ENCODE assay signal across 10 cellular contexts in the genomic region with DNA sequence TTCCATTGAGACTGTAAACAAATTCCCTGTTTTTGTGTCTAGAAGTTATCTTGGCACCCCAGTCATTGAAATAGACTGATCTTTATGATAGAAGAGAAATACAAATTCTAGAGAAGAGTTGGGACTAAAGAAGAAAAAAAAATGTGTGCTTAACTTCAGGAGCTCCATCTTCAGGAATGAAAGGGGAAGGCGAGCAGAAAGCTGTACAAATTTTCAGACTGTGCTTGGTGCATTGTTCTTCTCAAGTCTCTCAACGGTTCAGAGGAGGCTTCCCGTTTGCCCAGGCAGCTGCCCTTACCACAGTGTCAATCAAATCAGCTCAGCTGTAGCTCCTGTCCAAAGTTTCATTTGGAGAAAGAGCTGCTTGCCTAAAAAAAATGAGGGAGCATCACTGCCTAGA. TPM values are rescaled to one million over a fixed set of nuclear protein-coding genes. Genes with fewer than 3 reads are reported as not detected.
DNase-seq lines count a peak whose midpoint lies in the region; ATAC-seq lines count a peak whose summit lies in the region.
"Had no signal": no experiment of that assay in that cellular context is flagged by ENCODE, and none has a peak within 500 bp of the region (broad histone marks: within the 10 kb centered on the region; RNA-seq: fewer than 3 reads in every experiment).

No MANE protein-coding gene starts in this region.

- H3K36me3 Mint-ChIP-seq in T-cell = no peaks in the 10 kb centered on the region

- POLR2A ChIA-PET in T-cell (lab: Charles Lee) = no interaction called here

- no peaks in the 10 kb centered on the region for H3K9me3 Mint-ChIP-seq in T-cell

- H3K27me3 ChIP-seq in GM23248 (replicated peaks; ENCODE audit: insufficient read depth) = no peaks in the 10 kb centered on the region
- H3K27me3 ChIP-seq: body of pancreas had no signal

- H3K4me3 Mint-ChIP-seq in T-cell = no peak overlapping the region

- no peak overlapping the region for H3K9ac ChIP-seq in GM23248

- no peak overlapping the region for H3K4me2 ChIP-seq in GM23248 (ENCODE audit: unreplicated experiment)

- peak overlapping the region; percentile 59 for H2AFZ ChIP-seq in GM23248

- no peak for ATAC-seq in T-cell (replicated peaks in 1 of 4)
- no peak for ATAC-seq in GM18519 (IDR thresholded peaks at IDR 0.05; ENCODE audit: low FRiP score, unreplicated experiment)
- ATAC-seq: body of pancreas had no signal

- DNase-seq in AML-193 (lab: John Stamatoyannopoulos, UW) (peak; percentile 69 to 80), GM23248 (peak; percentile 52), RPMI8226 (peak; percentile 78), globus pallidus (ENCODE audit: low spot score) (peak; percentile 20), T-cell (no peak), NCI-H1092 treated with DMSO at 0.1 percent for 48 hours (lab: John Stamatoyannopoulos, UW) (no peak), GM19240 (ENCODE audit: insufficient read length, low spot score) (no peak)
- DNase-seq: body of pancreas had no signal

- CTCF ChIA-PET in T-cell (lab: Charles Lee) = interaction anchor here in 1 of 2 donors (1.0 kb wide), 1 partner anchor 19 kb away, joined by 3 read pairs; no protein-coding TSS in a partner anchor

- no peaks in the 10 kb centered on the region for H4K20me1 ChIP-seq in GM23248 (ENCODE audit: insufficient read depth)

- H3K27ac ChIP-seq in GM23248 = no peak overlapping the region
- H3K27ac ChIP-seq: body of pancreas, skin epidermis had no signal

- peaks cover 0 to 6% of the 10 kb centered on the region in 2 donors for H3K27me3 Mint-ChIP-seq in T-cell

- H3K27ac Mint-ChIP-seq in T-cell = no peak overlapping the region

- peaks cover 2 to 5% (median 4%) of the 10 kb centered on the region in 3 donors for H3K4me1 Mint-ChIP-seq in T-cell

- H3K79me2 ChIP-seq in GM23248 (ENCODE audit: insufficient read depth) = no peaks in the 10 kb centered on the region

- no peaks in the 10 kb centered on the region for H3K9me3 ChIP-seq in GM23248 (ENCODE audit: low read depth)
- H3K9me3 ChIP-seq: body of pancreas had no signal

- no peaks in the 10 kb centered on the region for H3K9me2 ChIP-seq in GM23248 (ENCODE audit: insufficient read depth)

- no peaks in the 10 kb centered on the region for H3K36me3 ChIP-seq in GM23248 (ENCODE audit: low read depth)

- WGBS in GM23248 (ENCODE audit: low coverage in 1 of 2, low lambda C conversion rate in 2 of 2, missing lambda C conversion rate in 2 of 2), 2 experiments = 14 to 18% methylated on average over 3 of the region's 3 CpGs

- H3K4me3 ChIP-seq in GM23248 = no peak overlapping the region
- H3K4me3 ChIP-seq: body of pancreas, skin epidermis had no signal

- no peaks in the 10 kb centered on the region for H3F3A ChIP-seq in GM23248 (ENCODE audit: insufficient read depth)

- H3K4me1 ChIP-seq in GM23248 (ENCODE audit: insufficient read depth) = no peaks in the 10 kb centered on the region
- H3K4me1 ChIP-seq: body of pancreas had no signal

- in situ Hi-C loops in GM23248 (cut with MboI) = no loop called here

RNA-seq across cellular contexts. Expression of gene OXSM, which starts 41.7 kb away (rescaled TPM):
- total RNA-seq in GM23248 (2014; rRNA removed; shearing (Covaris generic)) = 13.1 and 17.5 TPM in 2 replicates
- polyA plus RNA-seq in GM23248 (2016; fragmentation: Nextera tagmentation; extraction: Ambion mirVana) = 20.0 and 20.3 TPM in 2 replicates
- total RNA-seq in T-cell = 10 to 100 TPM in 3 of 5 donors, 1 to 10 TPM in 2; 9.0 to 15.6 (median 13.5) TPM

RNA-seq across cellular contexts. Expression of gene NGLY1, which starts 48.3 kb away (rescaled TPM):
- 19.3 and 28.9 TPM in 2 replicates for total RNA-seq in GM23248 (2014; rRNA removed; shearing (Covaris generic))
- 29.2 and 30.4 TPM in 2 replicates for polyA plus RNA-seq in GM23248 (2016; fragmentation: Nextera tagmentation; extraction: Ambion mirVana)
- total RNA-seq in T-cell = 10 to 100 TPM; 58.6 to 67.0 (median 61.4) TPM

Comparison
In these comparisons a context has a peak if more than half of its experiments do, and no peak if none do; other contexts are left out.
1. DNase-seq: peak in AML-193 (2 of 2), GM23248 (single experiment), RPMI8226 (single experiment) and globus pallidus (single experiment); none in T-cell (0 of 34), NCI-H1092 treated with DMSO at 0.1 percent for 48 hours (single experiment) and GM19240 (single experiment).